In genomic region chr3:109532257-109533216, GRCh38 we compare ENCODE assay signal across 8 cellular contexts.
A peak's percentile ranks its signal among the peaks of the same experiment; 100 is the strongest.
DNase-seq lines count a peak whose midpoint lies in the region; ATAC-seq and TF ChIP-seq lines count a peak whose summit lies in the region.

No MANE protein-coding gene starts in this region.

- in situ Hi-C loops in GM13977 (cut with MboI; ENCODE audit: low pct_unique_long_range_greater_than_20kb, low sequenced_read_pairs, unreplicated experiment) = no loop called here

- ATAC-seq in activated naive CD8-positive, alpha-beta T cell treated with anti-CD3 and anti-CD28 coated beads, Interleukin-2, amount 10 ng/mL, durations not matched to agents 7 days and 5 days (ENCODE audit: low read depth) = peak; percentile 73
- peak; percentile 34 for ATAC-seq in stimulated activated memory B cell treated with anti-CD40 and anti-IgM and Interleukin-4, amounts not matched to agents 10 μg/mL and 1 μg/mL and 100 μg/mL, for 72 hours

- H3K27me3 Mint-ChIP-seq in activated naive CD8-positive, alpha-beta T cell treated with anti-CD3 and anti-CD28 coated beads, Interleukin-2, amount 10 ng/mL, durations not matched to agents 7 days and 5 days = peaks cover 2% of the 10 kb centered on the region
- no peaks in the 10 kb centered on the region for H3K27me3 Mint-ChIP-seq in stimulated activated memory B cell treated with anti-CD40 and anti-IgM and Interleukin-4, amounts not matched to agents 10 μg/mL and 1 μg/mL and 100 μg/mL, for 72 hours

- H3K36me3 Mint-ChIP-seq in activated naive CD8-positive, alpha-beta T cell treated with anti-CD3 and anti-CD28 coated beads, Interleukin-2, amount 10 ng/mL, durations not matched to agents 7 days and 5 days = no peaks in the 10 kb centered on the region
- no peaks in the 10 kb centered on the region for H3K36me3 Mint-ChIP-seq in stimulated activated memory B cell treated with anti-CD40 and anti-IgM and Interleukin-4, amounts not matched to agents 10 μg/mL and 1 μg/mL and 100 μg/mL, for 72 hours

- no peaks in the 10 kb centered on the region for H3K27me3 ChIP-seq in A673 (replicated peaks; ENCODE audit: insufficient read depth, low read depth, low read length, poor library complexity)
- H3K27me3 ChIP-seq in kidney epithelial cell (ENCODE audit: control insufficient read depth, insufficient read depth, low read length) = no peaks in the 10 kb centered on the region

- H3K4me3 Mint-ChIP-seq in activated naive CD8-positive, alpha-beta T cell treated with anti-CD3 and anti-CD28 coated beads, Interleukin-2, amount 10 ng/mL, durations not matched to agents 7 days and 5 days = no peak overlapping the region
- no peak overlapping the region for H3K4me3 Mint-ChIP-seq in stimulated activated memory B cell treated with anti-CD40 and anti-IgM and Interleukin-4, amounts not matched to agents 10 μg/mL and 1 μg/mL and 100 μg/mL, for 72 hours

- intact Hi-C loops in A673 (cut with micrococcal nuclease; ENCODE audit: unreplicated experiment) = no loop called here

- CTCF ChIA-PET in A673 (lab: Charles Lee) = interaction anchor here (1.2 kb wide), 1 partner anchor 1783 kb away, joined by 3 read pairs; no protein-coding TSS in a partner anchor

- H3K4me1 Mint-ChIP-seq in activated naive CD8-positive, alpha-beta T cell treated with anti-CD3 and anti-CD28 coated beads, Interleukin-2, amount 10 ng/mL, durations not matched to agents 7 days and 5 days = no peaks in the 10 kb centered on the region
- H3K4me1 Mint-ChIP-seq in stimulated activated memory B cell treated with anti-CD40 and anti-IgM and Interleukin-4, amounts not matched to agents 10 μg/mL and 1 μg/mL and 100 μg/mL, for 72 hours = no peaks in the 10 kb centered on the region

- no peak overlapping the region for H3K27ac ChIP-seq in A673 (ENCODE audit: low read depth, low read length, poor library complexity, severe bottlenecking)
- no peak overlapping the region for H3K27ac ChIP-seq in coronary artery

- no TSS peak for BruUV-seq in A673 (replicated peaks; lab: Mats Ljungman, UMichigan)

- DNase-seq in A673 (ENCODE audit: low spot score) (peak; percentile 73), GM13977 (ENCODE audit: low spot score) (no peak), OCI-M2 (lab: John Stamatoyannopoulos, UW; ENCODE audit: unreplicated experiment) (peak; percentile 17), kidney epithelial cell (ENCODE audit: low read depth) (no peak), coronary artery (ENCODE audit: low spot score) (no peak), NCI-H2107 (lab: John Stamatoyannopoulos, UW) (no peak)
- no peak for DNase-seq in activated naive CD8-positive, alpha-beta T cell treated with anti-CD3 and anti-CD28 coated beads, Interleukin-2, amount 10 ng/mL, durations not matched to agents 7 days and 5 days

- peak; percentile 55 for TF ChIP-seq CTCF in A673 (conservative IDR thresholded peaks at IDR 0.05; ENCODE audit: low read depth, low read length)
- peak; percentile 28 for TF ChIP-seq CTCF in GM13977 (IDR thresholded peaks at IDR 0.05; ENCODE audit: extremely low read depth, insufficient read depth, missing control alignments)
- peak; percentile 49 for TF ChIP-seq CTCF in kidney epithelial cell (IDR thresholded peaks at IDR 0.05; ENCODE audit: insufficient read depth, low read length, poor library complexity, severe bottlenecking)
- no peak for TF ChIP-seq CTCF in coronary artery (IDR thresholded peaks at IDR 0.05)

- H3K9me3 Mint-ChIP-seq in activated naive CD8-positive, alpha-beta T cell treated with anti-CD3 and anti-CD28 coated beads, Interleukin-2, amount 10 ng/mL, durations not matched to agents 7 days and 5 days = peaks cover 2% of the 10 kb centered on the region
- H3K9me3 Mint-ChIP-seq in stimulated activated memory B cell treated with anti-CD40 and anti-IgM and Interleukin-4, amounts not matched to agents 10 μg/mL and 1 μg/mL and 100 μg/mL, for 72 hours = peaks cover 9% of the 10 kb centered on the region

- POLR2A ChIA-PET in A673 (lab: Charles Lee; ENCODE audit: low non-redundant PET) = no interaction called here
- POLR2A ChIA-PET in activated naive CD8-positive, alpha-beta T cell treated with anti-CD3 and anti-CD28 coated beads, Interleukin-2, amount 10 ng/mL, durations not matched to agents 7 days and 5 days (lab: Charles Lee) = no interaction called here

- no peaks in the 10 kb centered on the region for H3K9me3 ChIP-seq in A673 (ENCODE audit: low read depth, low read length, poor library complexity, severe bottlenecking)

- H3K27ac Mint-ChIP-seq in activated naive CD8-positive, alpha-beta T cell treated with anti-CD3 and anti-CD28 coated beads, Interleukin-2, amount 10 ng/mL, durations not matched to agents 7 days and 5 days = no peak overlapping the region
- H3K27ac Mint-ChIP-seq in stimulated activated memory B cell treated with anti-CD40 and anti-IgM and Interleukin-4, amounts not matched to agents 10 μg/mL and 1 μg/mL and 100 μg/mL, for 72 hours = no peak overlapping the region

- no peaks in the 10 kb centered on the region for H3K4me1 ChIP-seq in A673 (ENCODE audit: insufficient read depth, low read length, poor library complexity, severe bottlenecking)

- no peak overlapping the region for H3K4me3 ChIP-seq in A673 (ENCODE audit: low read depth, low read length, poor library complexity, severe bottlenecking)
- H3K4me3 ChIP-seq in kidney epithelial cell (ENCODE audit: low read depth, low read length) = no peak overlapping the region
- H3K4me3 ChIP-seq in coronary artery = no peak overlapping the region

- H3K36me3 ChIP-seq in A673 (ENCODE audit: insufficient read depth, low read length, poor library complexity, severe bottlenecking) (no peaks in the 10 kb centered on the region), kidney epithelial cell (ENCODE audit: control insufficient read depth, insufficient read depth, low read length) (no peaks in the 10 kb centered on the region)

Comparison
In these comparisons a context has a peak if more than half of its experiments do, and no peak if none do; other contexts are left out.
1. DNase-seq: peak in A673 (single experiment) and OCI-M2 (single experiment); none in GM13977 (single experiment), activated naive CD8-positive, alpha-beta T cell treated with anti-CD3 and anti-CD28 coated beads, Interleukin-2, amount 10 ng/mL, durations not matched to agents 7 days and 5 days (single experiment), kidney epithelial cell (single experiment), coronary artery (single experiment) and NCI-H2107 (single experiment).